ENCODE assay signal across 26 cellular contexts in genomic region chr19:43880483-43880882, GRCh38.
"Had no signal": no experiment of that assay in that cellular context is flagged by ENCODE, and none has a peak within 500 bp of the region (broad histone marks: within the 10 kb centered on the region; RNA-seq: fewer than 3 reads in every experiment).

No MANE protein-coding gene starts in this region.

- H3K27ac ChIP-seq: brain microvascular endothelial cell, coronary artery, dorsolateral prefrontal cortex had no signal

- H3K36me3 ChIP-seq: brain microvascular endothelial cell had no signal

- ATAC-seq: activated CD4-positive, alpha-beta T cell treated with anti-CD3 and anti-CD28 coated beads for 36 hours; activated CD8-positive, alpha-beta T cell treated with anti-CD3 and anti-CD28 coated beads, Interleukin-2, amount 10 ng/mL, durations not matched to agents 7 days and 5 days; activated naive CD4-positive, alpha-beta T cell treated with anti-CD3 and anti-CD28 coated beads, Interleukin-2, amount 50 U/mL, for 72 hours; activated T-cell treated with anti-CD3 and anti-CD28 coated beads, Interleukin-2, amount 50 U/mL, for 72 hours; esophagus mucosa had no signal

- DNase-seq: activated CD4-positive, alpha-beta memory T cell treated with anti-CD3 and anti-CD28 coated beads for 36 hours; activated CD4-positive, alpha-beta T cell treated with anti-CD3 and anti-CD28 coated beads for 36 hours; activated CD4-positive, alpha-beta T cell treated with anti-CD3 and anti-CD28 coated beads, Interleukin-2, amount 10 ng/mL, durations not matched to agents 24 days and 14 days; activated CD4-positive, CD25-positive, alpha-beta regulatory T cell; activated CD4-positive, CD25-positive, alpha-beta regulatory T cell treated with anti-CD3 and anti-CD28 coated beads, Interleukin-2, amount 50 U/mL, for 72 hours; activated CD8-positive, alpha-beta memory T cell treated with anti-CD3 and anti-CD28 coated beads, Interleukin-2, amount 50 U/mL, for 48 hours; activated CD8-positive, alpha-beta T cell treated with anti-CD3 and anti-CD28 coated beads, Interleukin-2, amount 10 ng/mL, durations not matched to agents 7 days and 5 days; activated gamma-delta T cell; activated naive CD4-positive, alpha-beta T cell; activated naive CD4-positive, alpha-beta T cell treated with anti-CD3 and anti-CD28 coated beads, Interleukin-2, amount 10 ng/mL, durations not matched to agents 7 days and 5 days; activated naive CD8-positive, alpha-beta T cell treated with anti-CD3 and anti-CD28 coated beads, Interleukin-2, amount 10 ng/mL, durations not matched to agents 7 days and 5 days; activated T-cell treated with anti-CD3 and anti-CD28 coated beads for 4 hours; activated T-cell treated with anti-CD3 and anti-CD28 coated beads, Interleukin-2, amount 50 U/mL, for 24 hours; activated T-cell treated with anti-CD3 and anti-CD28 coated beads, Interleukin-2, amount 50 U/mL, for 72 hours; amniotic stem cell; anterior cingulate cortex; brain microvascular endothelial cell; dorsolateral prefrontal cortex; effector memory CD4-positive, alpha-beta T cell; endodermal cell; foreskin fibroblast; head of caudate nucleus; T-helper 2 cell had no signal

- H3K4me3 ChIP-seq: coronary artery, dorsolateral prefrontal cortex had no signal

- H3K27me3 ChIP-seq: brain microvascular endothelial cell, dorsolateral prefrontal cortex had no signal
